8 cellular contexts compared by ENCODE assay signal in genomic region chr1:67830928-67831596, GRCh38. TPM values are rescaled to one million over a fixed set of nuclear protein-coding genes. Genes with fewer than 3 reads are reported as not detected.
DNase-seq lines count a peak whose midpoint lies in the region; ATAC-seq and TF ChIP-seq lines count a peak whose summit lies in the region.

No MANE protein-coding gene starts in this region.

- H3K27ac ChIP-seq in body of pancreas (peak overlapping the region; percentile 80 to 94 (median 84)), stomach (peak overlapping the region in 4 of 5 donors; percentile 94 to 95 (median 95))
- no peak overlapping the region for H3K27ac ChIP-seq in CD4-positive, alpha-beta T cell (ENCODE audit: low read depth, low read length)

- H3K9me3 ChIP-seq in body of pancreas (no peaks in the 10 kb centered on the region), stomach (no peaks in the 10 kb centered on the region)
- no peaks in the 10 kb centered on the region for H3K9me3 ChIP-seq in CD4-positive, alpha-beta T cell (ENCODE audit: control insufficient read depth, low read length)

- no peaks in the 10 kb centered on the region for H3K9me3 Mint-ChIP-seq in activated T-helper 1 cell treated with anti-CD3 and anti-CD28 coated beads, Interleukin-12 subunit alpha, Interleukin-12 subunit beta, Interleukin-2, Interleukin-4 antibody, amounts not matched to agents 30 ng/mL and 10 ng/mL and 1 ng/mL, durations not matched to agents 14 hours and 24 hours and 36 hours
- H3K9me3 Mint-ChIP-seq in CD4-positive, alpha-beta T cell: no peaks in the 10 kb centered on the region

- TF ChIP-seq EP300 in stomach (IDR thresholded peaks at IDR 0.05): no peak

- no peak overlapping the region for H3K27ac Mint-ChIP-seq in activated T-helper 1 cell treated with anti-CD3 and anti-CD28 coated beads, Interleukin-12 subunit alpha, Interleukin-12 subunit beta, Interleukin-2, Interleukin-4 antibody, amounts not matched to agents 30 ng/mL and 10 ng/mL and 1 ng/mL, durations not matched to agents 14 hours and 24 hours and 36 hours
- H3K27ac Mint-ChIP-seq in CD4-positive, alpha-beta T cell: no peak overlapping the region

- H3K36me3 ChIP-seq in body of pancreas (replicated peaks in 1 of 2; ENCODE audit: insufficient read depth in 1 of 2, low read depth in 2 of 2) (no peaks in the 10 kb centered on the region), stomach (peaks cover 0 to 4% (median 0%) of the 10 kb centered on the region in 4 donors)

- ATAC-seq in body of pancreas: no peak
- no peak for ATAC-seq in CD4-positive, alpha-beta T cell (ENCODE audit: poor library complexity)
- ATAC-seq in HG03378 (IDR thresholded peaks at IDR 0.05; ENCODE audit: unreplicated experiment): no peak

- TF ChIP-seq POLR2A in body of pancreas (IDR thresholded peaks at IDR 0.05) (no peak), stomach (IDR thresholded peaks at IDR 0.05) (no peak)

- 10 to 11% methylated on average over 4 of the region's 4 CpGs for WGBS in body of pancreas, 2 donors
- 9 to 22% (median 17%) methylated on average over 4 of the region's 4 CpGs for whole genome bisulfite sequencing in stomach, 5 donors

- no peak overlapping the region for H3K4me3 ChIP-seq in body of pancreas
- H3K4me3 ChIP-seq in stomach: peak overlapping the region; percentile 71 to 88 (median 82)

- H3K4me1 ChIP-seq in body of pancreas: peaks cover 31% of the 10 kb centered on the region
- peaks cover 0 to 39% (median 25%) of the 10 kb centered on the region in 4 donors for H3K4me1 ChIP-seq in stomach

- H3K27me3 Mint-ChIP-seq in activated T-helper 1 cell treated with anti-CD3 and anti-CD28 coated beads, Interleukin-12 subunit alpha, Interleukin-12 subunit beta, Interleukin-2, Interleukin-4 antibody, amounts not matched to agents 30 ng/mL and 10 ng/mL and 1 ng/mL, durations not matched to agents 14 hours and 24 hours and 36 hours (ENCODE audit: insufficient read depth): peaks cover 51% of the 10 kb centered on the region
- H3K27me3 Mint-ChIP-seq in CD4-positive, alpha-beta T cell: peaks cover 73% of the 10 kb centered on the region

- CTCF ChIA-PET in CD4-positive, alpha-beta T cell (lab: Charles Lee): interaction anchor here (0.7 kb wide), 1 partner anchor 12 kb away, joined by 3 read pairs; no protein-coding TSS in a partner anchor

- intact Hi-C loops in body of pancreas (cut with DNase I): no loop called here
- intact Hi-C loops in stomach (cut with DNase I; ENCODE audit: low total_unique reads): no loop called here
- intact Hi-C loops in activated T-helper 1 cell treated with anti-CD3 and anti-CD28 coated beads, Interleukin-12 subunit alpha, Interleukin-12 subunit beta, Interleukin-2, Interleukin-4 antibody, amounts not matched to agents 30 ng/mL and 10 ng/mL and 1 ng/mL, durations not matched to agents 14 hours and 24 hours and 36 hours (cut with micrococcal nuclease): loop anchor here (5.0 kb wide), 1 partner anchor 64 kb away; no protein-coding TSS in a partner anchor
- intact Hi-C loops in CD4-positive, alpha-beta T cell (cut with DNase I, micrococcal nuclease): no loop called here

- TF ChIP-seq CTCF in body of pancreas (IDR thresholded peaks at IDR 0.05) (no peak), stomach (IDR thresholded peaks at IDR 0.05) (no peak)
- TF ChIP-seq CTCF in CD4-positive, alpha-beta T cell (IDR thresholded peaks at IDR 0.05): no peak

- H3K4me1 Mint-ChIP-seq in activated T-helper 1 cell treated with anti-CD3 and anti-CD28 coated beads, Interleukin-12 subunit alpha, Interleukin-12 subunit beta, Interleukin-2, Interleukin-4 antibody, amounts not matched to agents 30 ng/mL and 10 ng/mL and 1 ng/mL, durations not matched to agents 14 hours and 24 hours and 36 hours (ENCODE audit: low read depth): peaks cover 10% of the 10 kb centered on the region
- peaks cover 10% of the 10 kb centered on the region for H3K4me1 Mint-ChIP-seq in CD4-positive, alpha-beta T cell (ENCODE audit: low read depth)

- no peaks in the 10 kb centered on the region for H3K27me3 ChIP-seq in body of pancreas
- H3K27me3 ChIP-seq in stomach: peaks cover 0 to 22% (median 9%) of the 10 kb centered on the region in 3 donors
- H3K27me3 ChIP-seq in CD4-positive, alpha-beta T cell (ENCODE audit: control insufficient read depth, insufficient read depth, low read length): peaks cover 54% of the 10 kb centered on the region

- no peak overlapping the region for H3K4me3 Mint-ChIP-seq in activated T-helper 1 cell treated with anti-CD3 and anti-CD28 coated beads, Interleukin-12 subunit alpha, Interleukin-12 subunit beta, Interleukin-2, Interleukin-4 antibody, amounts not matched to agents 30 ng/mL and 10 ng/mL and 1 ng/mL, durations not matched to agents 14 hours and 24 hours and 36 hours
- no peak overlapping the region for H3K4me3 Mint-ChIP-seq in CD4-positive, alpha-beta T cell

- DNase-seq in HT-29 (ENCODE audit: low spot score) (peak; percentile 38), body of pancreas (no peak), kidney glomerular epithelial cell (lab: John Stamatoyannopoulos, UW) (peak; percentile 57), stomach (no peak), NCI-H1048 (lab: John Stamatoyannopoulos, UW) (no peak)
- DNase-seq in activated T-helper 1 cell treated with anti-CD3 and anti-CD28 coated beads, Interleukin-12 subunit alpha, Interleukin-12 subunit beta, Interleukin-2, Interleukin-4 antibody, amounts not matched to agents 30 ng/mL and 10 ng/mL and 1 ng/mL, durations not matched to agents 14 hours and 24 hours and 36 hours (ENCODE audit: low spot score): no peak
- DNase-seq in CD4-positive, alpha-beta T cell: no peak

- POLR2A ChIA-PET in CD4-positive, alpha-beta T cell (lab: Charles Lee): no interaction called here

- H3K36me3 Mint-ChIP-seq in activated T-helper 1 cell treated with anti-CD3 and anti-CD28 coated beads, Interleukin-12 subunit alpha, Interleukin-12 subunit beta, Interleukin-2, Interleukin-4 antibody, amounts not matched to agents 30 ng/mL and 10 ng/mL and 1 ng/mL, durations not matched to agents 14 hours and 24 hours and 36 hours (ENCODE audit: low read depth): no peaks in the 10 kb centered on the region
- H3K36me3 Mint-ChIP-seq in CD4-positive, alpha-beta T cell (ENCODE audit: low read depth): no peaks in the 10 kb centered on the region

RNA-seq across cellular contexts. Expression of gene GNG12, which starts 2.2 kb away (rescaled TPM):
- 31.1 and 32.1 TPM in 2 replicates for total RNA-seq in HT-29 (2014; rRNA removed; shearing (Covaris generic))
- total RNA-seq in body of pancreas (10 to 100 TPM; 26.4 to 42.3 TPM), stomach (100 to 1,000 TPM in 2 of 5 donors, 10 to 100 TPM in 3; 46.3 to 189 (median 71.9) TPM)
- 10 to 100 TPM; 21.7 to 56.8 (median 41.5) TPM for polyA plus RNA-seq in stomach
- 0.08 and 0.12 TPM in 2 replicates for total RNA-seq in activated T-helper 1 cell treated with anti-CD3 and anti-CD28 coated beads, Interleukin-12 subunit alpha, Interleukin-12 subunit beta, Interleukin-2, Interleukin-4 antibody, amounts not matched to agents 30 ng/mL and 10 ng/mL and 1 ng/mL, durations not matched to agents 14 hours and 24 hours and 36 hours
- total RNA-seq in CD4-positive, alpha-beta T cell: not detected

Comparison
In these comparisons a context has a peak if more than half of its experiments do, and no peak if none do; other contexts are left out.
1. DNase-seq: peak in HT-29 (single experiment) and kidney glomerular epithelial cell (single experiment); none in body of pancreas (0 of 4), stomach (single experiment), activated T-helper 1 cell treated with anti-CD3 and anti-CD28 coated beads, Interleukin-12 subunit alpha, Interleukin-12 subunit beta, Interleukin-2, Interleukin-4 antibody, amounts not matched to agents 30 ng/mL and 10 ng/mL and 1 ng/mL, durations not matched to agents 14 hours and 24 hours and 36 hours (single experiment), CD4-positive, alpha-beta T cell (0 of 10) and NCI-H1048 (single experiment).
2. H3K4me3 ChIP-seq: peak in stomach (4 of 4); none in body of pancreas (0 of 2).
3. RNA of gene GNG12, which starts 2.2 kb away (total RNA-seq): 46.3 to 189 TPM in stomach, 26.4 to 42.3 TPM in body of pancreas and 31.1 to 32.1 TPM in HT-29; 0.08 to 0.12 TPM in activated T-helper 1 cell treated with anti-CD3 and anti-CD28 coated beads, Interleukin-12 subunit alpha, Interleukin-12 subunit beta, Interleukin-2, Interleukin-4 antibody, amounts not matched to agents 30 ng/mL and 10 ng/mL and 1 ng/mL, durations not matched to agents 14 hours and 24 hours and 36 hours and not detected in CD4-positive, alpha-beta T cell; every median in the first group is over 10 times any median in the second.